ENCODE assay signal across 23 cellular contexts in genomic region chr1:169699769-169700168, GRCh38. TPM values are rescaled to one million over a fixed set of nuclear protein-coding genes. Genes with fewer than 3 reads are reported as not detected.
A peak's percentile ranks its signal among the peaks of the same experiment; 100 is the strongest.
DNase-seq lines count a peak whose midpoint lies in the region; ATAC-seq, FAIRE-seq and TF ChIP-seq lines count a peak whose summit lies in the region.
"Had no signal": no experiment of that assay in that cellular context is flagged by ENCODE, and none has a peak within 500 bp of the region (broad histone marks: within the 10 kb centered on the region; RNA-seq: fewer than 3 reads in every experiment).

No MANE protein-coding gene starts in this region.

- DNase-seq in CD4-positive, alpha-beta T cell: no peak
- no peak for DNase-seq in GM12891 (ENCODE audit: insufficient read length, low spot score)
- DNase-seq in T-cell: no peak
- DNase-seq in mammary epithelial cell: no peak
- DNase-seq in putamen (ENCODE audit: low spot score): no peak
- DNase-seq in GM19240 (ENCODE audit: insufficient read length, low spot score): no peak
- DNase-seq: activated CD4-positive, alpha-beta T cell treated with anti-CD3 and anti-CD28 coated beads for 4 hours; activated T-cell treated with anti-CD3 and anti-CD28 coated beads, Interleukin-2, amount 50 U/mL, for 48 hours; anterior cingulate cortex; cerebellar nuclear complex; DMS79; heart left ventricle; lower lobe of right lung; NCI-H2081; NCI-H510A treated with DMSO at 0.1 percent for 48 hours; SHP77 treated with DMSO at 0.1 percent for 48 hours; small intestine; trophoblast cell had no signal

- peak; percentile 9 for FAIRE-seq in GM12891 (lab: Jason Lieb, UNC)
- FAIRE-seq: small intestine had no signal

- H3K27ac ChIP-seq in CD4-positive, alpha-beta T cell (ENCODE audit: low read depth, low read length): peak overlapping the region; percentile 36
- H3K27ac ChIP-seq in liver (ENCODE audit: low read depth in 1 of 2, low read length in 2 of 2) (no peak overlapping the region), mammary epithelial cell (ENCODE audit: insufficient read depth, low read depth, low read length) (no peak overlapping the region)
- H3K27ac ChIP-seq: lower lobe of right lung had no signal

- 57% methylated on average over 4 of the region's 4 CpGs for WGBS in liver
- WGBS in mammary epithelial cell (ENCODE audit: low coverage, missing lambda C conversion rate): 46% methylated on average over 4 of the region's 4 CpGs

- POLR2A ChIA-PET in CD4-positive, alpha-beta T cell (lab: Charles Lee): interaction anchor here (1.0 to 5.3 kb wide), 6 partner anchors 7 to 114 kb away, joined by 3 to 72 read pairs (median 6); partner anchors contain the start of gene F5
- POLR2A ChIA-PET in T-cell (lab: Charles Lee): interaction anchor here in 1 of 2 donors (0.7 kb wide), 2 partner anchors 9 to 235 kb away, joined by 5 to 12 read pairs; no protein-coding TSS in a partner anchor

- H4K20me1 ChIP-seq in mammary epithelial cell (ENCODE audit: insufficient read depth, low read length): no peaks in the 10 kb centered on the region

- H3K79me2 ChIP-seq in mammary epithelial cell (ENCODE audit: insufficient read depth, low read length): no peaks in the 10 kb centered on the region

- no peak overlapping the region for H3K27ac Mint-ChIP-seq in CD4-positive, alpha-beta T cell
- peak overlapping the region; percentile 92 to 95 for H3K27ac Mint-ChIP-seq in T-cell
- H3K27ac Mint-ChIP-seq: progenitor cell of endocrine pancreas had no signal

- ATAC-seq in CD4-positive, alpha-beta T cell (ENCODE audit: poor library complexity): no peak
- no peak for ATAC-seq in T-cell (replicated peaks in 1 of 4)
- ATAC-seq in HG03175 (IDR thresholded peaks at IDR 0.05; ENCODE audit: unreplicated experiment): no peak
- ATAC-seq: heart left ventricle, lower lobe of right lung had no signal

- BruUV-seq in mammary epithelial cell (replicated peaks; lab: Mats Ljungman, UMichigan): no TSS peak

- peak; percentile 63 to 69 for TF ChIP-seq RAD21 in liver (IDR thresholded peaks at IDR 0.05)

- dilution Hi-C loops in mammary epithelial cell (cut with HindIII; ENCODE audit: low sequenced_read_pairs): no loop called here

- no peak overlapping the region for H2AFZ ChIP-seq in mammary epithelial cell (ENCODE audit: low read depth, low read length)

- no peak for TF ChIP-seq CTCF in CD4-positive, alpha-beta T cell (IDR thresholded peaks at IDR 0.05)
- TF ChIP-seq CTCF in liver (IDR thresholded peaks at IDR 0.05; ENCODE audit: low read depth, low read length, missing input control) (no peak), mammary epithelial cell (conservative IDR thresholded peaks at IDR 0.05 in 1 of 2, IDR thresholded peaks at IDR 0.05 in 1 of 2; ENCODE audit: extremely low read depth in 1 of 2, insufficient read depth in 1 of 2, low read depth in 1 of 2, low read length in 2 of 2) (no peak)

- H3K27me3 Mint-ChIP-seq in CD4-positive, alpha-beta T cell: no peaks in the 10 kb centered on the region
- H3K27me3 Mint-ChIP-seq in T-cell: no peaks in the 10 kb centered on the region

- CTCF ChIA-PET in CD4-positive, alpha-beta T cell (lab: Charles Lee): interaction anchor here (1.4 to 5.3 kb wide), 2 partner anchors 12 to 97 kb away, joined by 4 to 21 read pairs; no protein-coding TSS in a partner anchor
- CTCF ChIA-PET in T-cell (lab: Charles Lee): interaction anchor here (1.1 to 1.6 kb wide), 2 partner anchors 13 to 19 kb away, joined by 3 to 4 read pairs; no protein-coding TSS in a partner anchor
- CTCF ChIA-PET in mammary epithelial cell (lab: Charles Lee; ENCODE audit: low non-redundant PET): no interaction called here

- H3K4me3 Mint-ChIP-seq in CD4-positive, alpha-beta T cell: peak overlapping the region; percentile 52
- H3K4me3 Mint-ChIP-seq in T-cell: peak overlapping the region; percentile 44 to 91 (median 51)

- no peak overlapping the region for H3K4me2 ChIP-seq in mammary epithelial cell (ENCODE audit: insufficient read depth, low read depth, low read length)

- H3K4me1 ChIP-seq in liver (ENCODE audit: control insufficient read depth in 4 of 4, insufficient read depth in 4 of 4, low read length in 3 of 4): peaks cover 0 to 2% (median 0%) of the 10 kb centered on the region in 4 donors
- H3K4me1 ChIP-seq in mammary epithelial cell (ENCODE audit: insufficient read depth, low read length): peaks cover 4% of the 10 kb centered on the region

- no peaks in the 10 kb centered on the region for H3K9me3 ChIP-seq in CD4-positive, alpha-beta T cell (ENCODE audit: control insufficient read depth, low read length)
- H3K9me3 ChIP-seq in liver (ENCODE audit: control insufficient read depth in 4 of 4, low read length in 3 of 4) (no peaks in the 10 kb centered on the region), mammary epithelial cell (replicated peaks; ENCODE audit: insufficient read depth, low read length) (no peaks in the 10 kb centered on the region)
- H3K9me3 ChIP-seq: heart left ventricle, lower lobe of right lung had no signal

- in situ Hi-C loops in mammary epithelial cell (cut with MboI; ENCODE audit: low sequenced_read_pairs in 2 of 2): loop anchor here in 1 of 2 donors (25.0 kb wide), 1 partner anchor 137 kb away; no protein-coding TSS in a partner anchor

- intact Hi-C loops in CD4-positive, alpha-beta T cell (cut with DNase I, micrococcal nuclease): loop anchor here (5.0 to 10.0 kb wide), 3 partner anchors 193 to 335 kb away; partner anchors contain the start of genes BLZF1 (in 1 of the 2), NME7 (in 1 of the 2), SCYL3 (in 1 of the 2) and SLC19A2 (in 1 of the 2)
- intact Hi-C loops in mammary epithelial cell (cut with micrococcal nuclease): no loop called here

- H3K36me3 Mint-ChIP-seq in CD4-positive, alpha-beta T cell (ENCODE audit: low read depth): peaks cover 97% of the 10 kb centered on the region
- H3K36me3 Mint-ChIP-seq in T-cell: peaks cover 76% of the 10 kb centered on the region

- peaks cover 97% of the 10 kb centered on the region for H3K4me1 Mint-ChIP-seq in CD4-positive, alpha-beta T cell (ENCODE audit: low read depth)
- H3K4me1 Mint-ChIP-seq in T-cell: peaks cover 67 to 98% (median 96%) of the 10 kb centered on the region in 3 donors

- H3K27me3 ChIP-seq in CD4-positive, alpha-beta T cell (ENCODE audit: control insufficient read depth, insufficient read depth, low read length): no peaks in the 10 kb centered on the region
- H3K27me3 ChIP-seq in liver (ENCODE audit: control insufficient read depth in 4 of 4, insufficient read depth in 4 of 4, low read length in 3 of 4) (no peaks in the 10 kb centered on the region), mammary epithelial cell (ENCODE audit: insufficient read depth, low read length) (no peaks in the 10 kb centered on the region)

- no peak for TF ChIP-seq POLR2A in GM12891 (IDR thresholded peaks at IDR 0.05; ENCODE audit: low read depth, low read length)

- no peaks in the 10 kb centered on the region for H3K9me3 Mint-ChIP-seq in CD4-positive, alpha-beta T cell
- no peaks in the 10 kb centered on the region for H3K9me3 Mint-ChIP-seq in T-cell

- H3K4me3 ChIP-seq in liver (ENCODE audit: low read depth in 1 of 3, low read length in 3 of 3) (no peak overlapping the region), mammary epithelial cell (replicated peaks in 1 of 3; ENCODE audit: insufficient read depth in 1 of 3, low read depth in 2 of 3, low read length in 3 of 3) (no peak overlapping the region)
- H3K4me3 ChIP-seq: heart left ventricle, lower lobe of right lung had no signal

- no peaks in the 10 kb centered on the region for H3K36me3 ChIP-seq in liver (ENCODE audit: control insufficient read depth in 4 of 4, insufficient read depth in 3 of 4, low read depth in 1 of 4, low read length in 3 of 4)
- H3K36me3 ChIP-seq in mammary epithelial cell (ENCODE audit: insufficient read depth, low read length): no peaks in the 10 kb centered on the region
- H3K36me3 ChIP-seq: lower lobe of right lung had no signal

- H3K9ac ChIP-seq in liver (ENCODE audit: low read depth in 1 of 2, low read length in 2 of 2): no peak overlapping the region
- H3K9ac ChIP-seq in mammary epithelial cell (ENCODE audit: insufficient read depth, low read length): no peak overlapping the region

TF ChIP-seq in GM12891, 5 proteins besides CTCF, POLR2A, EP300 and RAD21:
- TF ChIP-seq TAF1 (IDR thresholded peaks at IDR 0.05; ENCODE audit: low read depth, low read length) (no peak), SPI1 (IDR thresholded peaks at IDR 0.05; ENCODE audit: low read depth, low read length) (no peak)

TF ChIP-seq in liver, 16 proteins besides CTCF, POLR2A, EP300 and RAD21:
- TF ChIP-seq JUND (IDR thresholded peaks at IDR 0.05): no peak
- no peak for TF ChIP-seq HNF4A (conservative IDR thresholded peaks at IDR 0.05)
- no peak for TF ChIP-seq FOXA1 (IDR thresholded peaks at IDR 0.05)

RNA-seq across cellular contexts. Expression of gene SELL, which starts 11.7 kb away (rescaled TPM):
- total RNA-seq in CD4-positive, alpha-beta T cell: 100 to 1,000 TPM; 204 to 216 TPM
- 10.6 TPM for polyA plus RNA-seq in GM12891 (2012; ENCODE audit: low read depth, missing spikeins)
- total RNA-seq in T-cell: 100 to 1,000 TPM; 305 to 461 (median 336) TPM
- 1 to 10 TPM; 7.2 to 9.9 TPM for total RNA-seq in liver
- 1 to 10 TPM; 1.5 to 2.4 TPM for polyA plus RNA-seq in liver
- total RNA-seq in mammary epithelial cell: under 1 TPM in 1 of 2 donors, not detected in 1; 0.17 TPM
- polyA plus RNA-seq in mammary epithelial cell: 0.11 TPM
- not detected for polyA minus RNA-seq in mammary epithelial cell

RNA-seq across cellular contexts. Expression of gene SELE, which starts 34.1 kb away (rescaled TPM):
- not detected for total RNA-seq in CD4-positive, alpha-beta T cell
- polyA plus RNA-seq in GM12891 (2012; ENCODE audit: low read depth, missing spikeins): not detected
- total RNA-seq in T-cell (not detected), liver (1 to 10 TPM in 1 of 2 donors, under 1 TPM in 1; 0.09 to 3.4 TPM), mammary epithelial cell (not detected)
- polyA plus RNA-seq in liver (1 to 10 TPM; 3.1 to 4.2 TPM), mammary epithelial cell (not detected)
- polyA minus RNA-seq in mammary epithelial cell: not detected
- total RNA-seq: fibroblast of lung, progenitor cell of endocrine pancreas had no signal
- polyA plus RNA-seq: BJ, fibroblast of lung had no signal

Comparison
In these comparisons a context has a peak if more than half of its experiments do, and no peak if none do; other contexts are left out.
1. RNA of gene SELL, which starts 11.7 kb away (total RNA-seq): 305 to 461 TPM in T-cell and 204 to 216 TPM in CD4-positive, alpha-beta T cell; 7.2 to 9.9 TPM in liver and 0.17 TPM in mammary epithelial cell; every median in the first group is over 10 times any median in the second.